In genomic region chr6:148761532-148761951, GRCh38 we compare ENCODE assay signal across 8 cellular contexts. TPM values are rescaled to one million over a fixed set of nuclear protein-coding genes. Genes with fewer than 3 reads are reported as not detected.
DNase-seq lines count a peak whose midpoint lies in the region; ATAC-seq lines count a peak whose summit lies in the region.

No MANE protein-coding gene starts in this region.

- H3K4me1 Mint-ChIP-seq in activated CD8-positive, alpha-beta memory T cell treated with anti-CD3 and anti-CD28 coated beads, Interleukin-2, amount 10 ng/mL, durations not matched to agents 7 days and 5 days, result peaks cover 51% of the 10 kb centered on the region
- H3K4me1 Mint-ChIP-seq in activated T-cell treated with anti-CD3 and anti-CD28 coated beads, Interleukin-2, amount 50 U/mL, for 72 hours (ENCODE audit: low read depth), result peaks cover 60% of the 10 kb centered on the region

- no peak for ATAC-seq in activated CD8-positive, alpha-beta memory T cell treated with anti-CD3 and anti-CD28 coated beads, Interleukin-2, amount 10 ng/mL, durations not matched to agents 7 days and 5 days
- peak; percentile 44 to 50 for ATAC-seq in activated T-cell treated with anti-CD3 and anti-CD28 coated beads, Interleukin-2, amount 50 U/mL, for 72 hours (replicated peaks in 1 of 2)
- ATAC-seq in left cardiac atrium (peak; percentile 31 to 42), HG02981 (IDR thresholded peaks at IDR 0.05; ENCODE audit: unreplicated experiment) (no peak)
- peak; percentile 11 for ATAC-seq in stimulated activated naive CD8-positive, alpha-beta T cell treated with anti-CD3 and anti-CD28 coated beads, Interleukin-15, Interleukin-2, amounts not matched to agents 100 U/mL and 50 U/mL, for 24 hours

- intact Hi-C loops in left cardiac atrium (cut with DNase I), result no loop called here

- H3K36me3 Mint-ChIP-seq in activated CD8-positive, alpha-beta memory T cell treated with anti-CD3 and anti-CD28 coated beads, Interleukin-2, amount 10 ng/mL, durations not matched to agents 7 days and 5 days, result peaks cover 2% of the 10 kb centered on the region
- peaks cover 3 to 4% of the 10 kb centered on the region in 2 donors for H3K36me3 Mint-ChIP-seq in activated T-cell treated with anti-CD3 and anti-CD28 coated beads, Interleukin-2, amount 50 U/mL, for 72 hours (ENCODE audit: insufficient read depth in 2 of 2)

- peak; percentile 67 for DNase-seq in activated CD8-positive, alpha-beta memory T cell treated with anti-CD3 and anti-CD28 coated beads, Interleukin-2, amount 10 ng/mL, durations not matched to agents 7 days and 5 days
- no peak for DNase-seq in activated CD8-positive, alpha-beta memory T cell treated with anti-CD3 and anti-CD28 coated beads for 24 hours
- DNase-seq in activated T-cell treated with anti-CD3 and anti-CD28 coated beads, Interleukin-2, amount 50 U/mL, for 72 hours, result peak; percentile 47 to 53
- DNase-seq in left cardiac atrium, result no peak
- DNase-seq in stimulated activated naive CD8-positive, alpha-beta T cell treated with anti-CD3 and anti-CD28 coated beads, Interleukin-15, Interleukin-2, amounts not matched to agents 100 U/mL and 50 U/mL, for 24 hours, result no peak
- no peak for DNase-seq in SW 1271 (lab: John Stamatoyannopoulos, UW)
- DNase-seq in NCI-H748 (lab: John Stamatoyannopoulos, UW; ENCODE audit: unreplicated experiment), result no peak

- CTCF ChIA-PET in activated CD8-positive, alpha-beta memory T cell treated with anti-CD3 and anti-CD28 coated beads, Interleukin-2, amount 10 ng/mL, durations not matched to agents 7 days and 5 days (lab: Charles Lee), result interaction anchor here (0.9 to 4.7 kb wide), 3 partner anchors 13 to 202 kb away, joined by 3 to 32 read pairs (median 12); no protein-coding TSS in a partner anchor

- peaks cover 39% of the 10 kb centered on the region for H3K27me3 Mint-ChIP-seq in activated CD8-positive, alpha-beta memory T cell treated with anti-CD3 and anti-CD28 coated beads, Interleukin-2, amount 10 ng/mL, durations not matched to agents 7 days and 5 days
- peaks cover 33% of the 10 kb centered on the region for H3K27me3 Mint-ChIP-seq in activated T-cell treated with anti-CD3 and anti-CD28 coated beads, Interleukin-2, amount 50 U/mL, for 72 hours (ENCODE audit: low read depth)

- H3K9me3 Mint-ChIP-seq in activated CD8-positive, alpha-beta memory T cell treated with anti-CD3 and anti-CD28 coated beads, Interleukin-2, amount 10 ng/mL, durations not matched to agents 7 days and 5 days (ENCODE audit: low read depth), result no peaks in the 10 kb centered on the region
- H3K9me3 Mint-ChIP-seq in activated T-cell treated with anti-CD3 and anti-CD28 coated beads, Interleukin-2, amount 50 U/mL, for 72 hours, result no peaks in the 10 kb centered on the region

- H3K27ac Mint-ChIP-seq in activated CD8-positive, alpha-beta memory T cell treated with anti-CD3 and anti-CD28 coated beads, Interleukin-2, amount 10 ng/mL, durations not matched to agents 7 days and 5 days, result peak overlapping the region; percentile 74
- peak overlapping the region; percentile 99 for H3K27ac Mint-ChIP-seq in activated T-cell treated with anti-CD3 and anti-CD28 coated beads, Interleukin-2, amount 50 U/mL, for 72 hours

- peak overlapping the region; percentile 59 for H3K4me3 Mint-ChIP-seq in activated CD8-positive, alpha-beta memory T cell treated with anti-CD3 and anti-CD28 coated beads, Interleukin-2, amount 10 ng/mL, durations not matched to agents 7 days and 5 days
- peak overlapping the region; percentile 73 to 89 for H3K4me3 Mint-ChIP-seq in activated T-cell treated with anti-CD3 and anti-CD28 coated beads, Interleukin-2, amount 50 U/mL, for 72 hours

RNA-seq across cellular contexts. Expression of gene UST, which starts 14.7 kb away (rescaled TPM):
- total RNA-seq in activated CD8-positive, alpha-beta memory T cell treated with anti-CD3 and anti-CD28 coated beads, Interleukin-2, amount 10 ng/mL, durations not matched to agents 7 days and 5 days, result 1 to 10 TPM; 1.5 to 2.3 TPM
- total RNA-seq in activated T-cell treated with anti-CD3 and anti-CD28 coated beads, Interleukin-2, amount 50 U/mL, for 72 hours, result 1 to 10 TPM; 1.6 to 3.7 TPM
- 1 to 10 TPM; 3.5 to 6.5 TPM for total RNA-seq in left cardiac atrium

Comparison
In these comparisons a context has a peak if more than half of its experiments do, and no peak if none do; other contexts are left out.
1. DNase-seq: peak in activated CD8-positive, alpha-beta memory T cell treated with anti-CD3 and anti-CD28 coated beads, Interleukin-2, amount 10 ng/mL, durations not matched to agents 7 days and 5 days (single experiment) and activated T-cell treated with anti-CD3 and anti-CD28 coated beads, Interleukin-2, amount 50 U/mL, for 72 hours (2 of 2); none in activated CD8-positive, alpha-beta memory T cell treated with anti-CD3 and anti-CD28 coated beads for 24 hours (single experiment), left cardiac atrium (single experiment), stimulated activated naive CD8-positive, alpha-beta T cell treated with anti-CD3 and anti-CD28 coated beads, Interleukin-15, Interleukin-2, amounts not matched to agents 100 U/mL and 50 U/mL, for 24 hours (single experiment), SW 1271 (0 of 2) and NCI-H748 (single experiment).
2. ATAC-seq: peak in activated T-cell treated with anti-CD3 and anti-CD28 coated beads, Interleukin-2, amount 50 U/mL, for 72 hours (2 of 2), left cardiac atrium (2 of 2) and stimulated activated naive CD8-positive, alpha-beta T cell treated with anti-CD3 and anti-CD28 coated beads, Interleukin-15, Interleukin-2, amounts not matched to agents 100 U/mL and 50 U/mL, for 24 hours (single experiment); none in activated CD8-positive, alpha-beta memory T cell treated with anti-CD3 and anti-CD28 coated beads, Interleukin-2, amount 10 ng/mL, durations not matched to agents 7 days and 5 days (single experiment) and HG02981 (single experiment).